Comparison of ENCODE assay signal across 1 cellular context in genomic region chr20:18702736-18703135, GRCh38.
TF ChIP-seq lines count a peak whose summit lies in the region.

No MANE protein-coding gene starts in this region.

TF ChIP-seq in GM23338, 12 proteins besides CTCF, POLR2A, EP300 and RAD21:
- no peak for TF ChIP-seq ETS1 (IDR thresholded peaks at IDR 0.05)
- TF ChIP-seq EZH2 (IDR thresholded peaks at IDR 0.05; ENCODE audit: low read depth, unreplicated experiment) = no peak
- no peak for TF ChIP-seq ZNF462 (CRISPR knock-in tag; IDR thresholded peaks at IDR 0.05)
- no peak for TF ChIP-seq EZH2phosphoT487 (IDR thresholded peaks at IDR 0.05; ENCODE audit: unreplicated experiment)
- TF ChIP-seq ZNF331 (CRISPR knock-in tag; IDR thresholded peaks at IDR 0.05; ENCODE audit: low read depth) = no peak
- no peak for TF ChIP-seq REST (IDR thresholded peaks at IDR 0.05; ENCODE audit: unreplicated experiment)
- no peak for TF ChIP-seq CREB1 (CRISPR knock-in tag; IDR thresholded peaks at IDR 0.05; ENCODE audit: low read depth)
- TF ChIP-seq NANOG (IDR thresholded peaks at IDR 0.05; ENCODE audit: borderline replicate concordance) = no peak
- no peak for TF ChIP-seq POLR2AphosphoS5 (IDR thresholded peaks at IDR 0.05; ENCODE audit: low read depth)
- no peak for TF ChIP-seq STAT1 (IDR thresholded peaks at IDR 0.05; ENCODE audit: unreplicated experiment)
- no peak for TF ChIP-seq JUNB (IDR thresholded peaks at IDR 0.05; ENCODE audit: unreplicated experiment)
- no peak for TF ChIP-seq ZNF114 (CRISPR knock-in tag; IDR thresholded peaks at IDR 0.05)
